ENCODE assay signal across 8 cellular contexts in the genomic region with DNA sequence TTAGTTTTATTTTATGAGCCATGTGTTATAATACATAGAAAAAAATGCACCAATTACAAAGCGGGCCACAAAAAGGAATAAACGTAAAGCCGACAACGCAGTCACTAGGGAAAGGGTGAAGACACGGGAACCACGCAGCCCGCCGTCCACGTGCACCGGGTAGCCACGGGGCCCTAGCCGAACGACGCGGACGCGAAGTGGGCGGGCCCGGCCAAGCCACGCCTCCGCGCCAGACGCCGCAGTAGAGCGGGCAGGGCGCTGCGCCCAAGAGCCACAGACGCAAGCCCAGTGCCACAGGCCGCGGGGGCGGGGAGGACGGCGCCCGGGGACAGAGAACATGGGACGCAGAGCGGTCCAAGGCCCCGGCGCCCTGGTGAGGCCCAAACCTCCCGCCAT. TPM values are rescaled to one million over a fixed set of nuclear protein-coding genes. Genes with fewer than 3 reads are reported as not detected.
DNase-seq lines count a peak whose midpoint lies in the region; ATAC-seq and TF ChIP-seq lines count a peak whose summit lies in the region.

A gene with protein sequence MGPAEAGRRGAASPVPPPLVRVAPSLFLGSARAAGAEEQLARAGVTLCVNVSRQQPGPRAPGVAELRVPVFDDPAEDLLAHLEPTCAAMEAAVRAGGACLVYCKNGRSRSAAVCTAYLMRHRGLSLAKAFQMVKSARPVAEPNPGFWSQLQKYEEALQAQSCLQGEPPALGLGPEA (plus strand): TSS at position 274 of the 396 bp plus-strand sequence. CDS start 328 bp downstream, outside the sequence.

- peaks cover 21% of the 10 kb centered on the region for H3K27me3 Mint-ChIP-seq in H9 (ENCODE audit: low read depth)
- H3K27me3 Mint-ChIP-seq in activated naive CD8-positive, alpha-beta T cell, result no peaks in the 10 kb centered on the region

- intact Hi-C loops in Right ventricle myocardium superior (cut with DNase I), result no loop called here
- intact Hi-C loops in transverse colon (cut with DNase I; ENCODE audit: low total_unique reads), result no loop called here

- TF ChIP-seq POLR2A in transverse colon (IDR thresholded peaks at IDR 0.05), result peak; percentile 94

- H3K36me3 Mint-ChIP-seq in H9 (ENCODE audit: insufficient read depth in 1 of 3, low read depth in 3 of 3), result peaks cover 0 to 13% (median 0%) of the 10 kb centered on the region in 3 experiments; a peak in 2 of 7 replicates
- peaks cover 14% of the 10 kb centered on the region for H3K36me3 Mint-ChIP-seq in activated naive CD8-positive, alpha-beta T cell

- H3K27ac Mint-ChIP-seq in H9, result no peak within 1 kb of the TSS
- H3K27ac Mint-ChIP-seq in activated naive CD8-positive, alpha-beta T cell, result peak within 1 kb of the TSS; percentile 95

- DNase-seq in GM04504 (ENCODE audit: low read depth) (peak; percentile 62), H9 (peak; percentile 81), MG63 (peak; percentile 93), SKM-1 (lab: John Stamatoyannopoulos, UW; ENCODE audit: unreplicated experiment) (peak; percentile 75), Right ventricle myocardium superior (peak; percentile 96), transverse colon (peak; percentile 94)

- peaks cover 23 to 27% of the 10 kb centered on the region in 2 experiments for H3K4me1 Mint-ChIP-seq in H9
- peaks cover 69% of the 10 kb centered on the region for H3K4me1 Mint-ChIP-seq in activated naive CD8-positive, alpha-beta T cell (ENCODE audit: low read depth)

- peak within 1 kb of the TSS; percentile 61 for H3K4me2 ChIP-seq in H9 (ENCODE audit: insufficient read depth, insufficient read length, low read length)
- peak within 1 kb of the TSS; percentile 80 for H3K4me2 ChIP-seq in parathyroid adenoma (ENCODE audit: low read length)

- H3K23me2 ChIP-seq in H9 (ENCODE audit: insufficient read length, low read depth, low read length, poor library complexity, severe bottlenecking), result peaks cover 3% of the 10 kb centered on the region

- H3K27ac ChIP-seq in H9 (ENCODE audit: insufficient read length, low read depth, low read length), result no peak within 1 kb of the TSS
- H3K27ac ChIP-seq in parathyroid adenoma, result peak within 1 kb of the TSS; percentile 89
- H3K27ac ChIP-seq in transverse colon, result peak within 1 kb of the TSS; percentile 98 to 100 (median 100)

- no peak within 1 kb of the TSS for H3K23ac ChIP-seq in H9 (ENCODE audit: insufficient read length, low read depth, low read length)

- H4K20me1 ChIP-seq in H9 (ENCODE audit: control insufficient read depth, insufficient read depth, insufficient read length), result no peaks in the 10 kb centered on the region

- in situ Hi-C loops in transverse colon (cut with MboI; ENCODE audit: low pct_ligation_motif_present in 1 of 4, low pct_unique_long_range_greater_than_20kb in 1 of 4, low sequenced_read_pairs in 3 of 4), result no loop called here

- H3K4me3 Mint-ChIP-seq in H9, result peak within 1 kb of the TSS; percentile 72 to 81
- peak within 1 kb of the TSS; percentile 93 for H3K4me3 Mint-ChIP-seq in activated naive CD8-positive, alpha-beta T cell

- no peaks in the 10 kb centered on the region; a peak in 1 of 5 replicates for H3K9me3 Mint-ChIP-seq in H9
- no peaks in the 10 kb centered on the region for H3K9me3 Mint-ChIP-seq in activated naive CD8-positive, alpha-beta T cell (ENCODE audit: low read depth)

- H4K91ac ChIP-seq in H9 (ENCODE audit: insufficient read length, low read depth, low read length), result no peak within 1 kb of the TSS

- peaks cover 5% of the 10 kb centered on the region; the same call in 1 of the 2 replicates for H3K27me3 ChIP-seq in H9 (ENCODE audit: insufficient read depth, low read length)
- no peaks in the 10 kb centered on the region for H3K27me3 ChIP-seq in MG63
- no peaks in the 10 kb centered on the region for H3K27me3 ChIP-seq in parathyroid adenoma (ENCODE audit: control insufficient read depth, insufficient read depth, low read length)
- H3K27me3 ChIP-seq in transverse colon, result no peaks in the 10 kb centered on the region

- no peak within 1 kb of the TSS for H2BK5ac ChIP-seq in H9 (ENCODE audit: insufficient read length, low read length)

- H3K36me3 ChIP-seq in MG63 (peaks cover 34% of the 10 kb centered on the region), parathyroid adenoma (ENCODE audit: control insufficient read depth, insufficient read depth, low read length) (no peaks in the 10 kb centered on the region), transverse colon (no peaks in the 10 kb centered on the region)

- no peaks in the 10 kb centered on the region for H3K79me2 ChIP-seq in H9 (ENCODE audit: insufficient read depth, low read length)
- peaks cover 30% of the 10 kb centered on the region for H3K79me2 ChIP-seq in parathyroid adenoma

- H4K8ac ChIP-seq in H9 (replicated peaks; ENCODE audit: insufficient read length, low read depth, low read length), result no peak within 1 kb of the TSS

- no peak within 1 kb of the TSS for H3K56ac ChIP-seq in H9 (ENCODE audit: insufficient read length, low read depth, low read length)

- no peak within 1 kb of the TSS for H3K9ac ChIP-seq in H9 (ENCODE audit: extremely low read depth, insufficient read length, low read length)
- peak within 1 kb of the TSS; percentile 93 for H3K9ac ChIP-seq in parathyroid adenoma

- peak; percentile 87 for ATAC-seq in Right ventricle myocardium superior (ENCODE audit: poor library complexity)

- TF ChIP-seq EP300 in transverse colon (IDR thresholded peaks at IDR 0.05; ENCODE audit: low read depth), result no peak

- H2BK15ac ChIP-seq in H9 (ENCODE audit: low read depth, low read length), result no peak within 1 kb of the TSS

- no peak within 1 kb of the TSS for H2BK20ac ChIP-seq in H9 (ENCODE audit: low read depth, low read length, poor library complexity, severe bottlenecking)

- no peak within 1 kb of the TSS for H4K5ac ChIP-seq in H9 (ENCODE audit: insufficient read length, low read depth, low read length)

- no peak within 1 kb of the TSS for H3K4ac ChIP-seq in H9 (ENCODE audit: low read depth, low read length)

- WGBS in H9 (ENCODE audit: extremely low coverage, insufficient read length, low lambda C conversion rate), result no CpG with 5 or more reads among the region's 39 CpGs
- WGBS in transverse colon (ENCODE audit: low coverage in 1 of 2), 2 donors, result 0 to 1% methylated on average over 12 to 36 of the region's 39 CpGs

- TF ChIP-seq CTCF in H9 (conservative IDR thresholded peaks at IDR 0.05), result no peak
- no peak for TF ChIP-seq CTCF in parathyroid adenoma (IDR thresholded peaks at IDR 0.05)
- no peak for TF ChIP-seq CTCF in transverse colon (IDR thresholded peaks at IDR 0.05)

- no peaks in the 10 kb centered on the region for H3K79me1 ChIP-seq in H9 (ENCODE audit: insufficient read depth, low read depth, low read length, poor library complexity, severe bottlenecking)

- H3K4me3 ChIP-seq in MG63 (peak within 1 kb of the TSS; percentile 100), parathyroid adenoma (ENCODE audit: low read depth, low read length) (peak within 1 kb of the TSS; percentile 80), transverse colon (peak within 1 kb of the TSS; percentile 73 to 97 (median 85))

- H2BK12ac ChIP-seq in H9 (ENCODE audit: insufficient read length, low read depth, low read length), result no peak within 1 kb of the TSS

- H3K9me3 ChIP-seq in H9 (ENCODE audit: control insufficient read depth, low read depth, low read length), result no peaks in the 10 kb centered on the region
- H3K9me3 ChIP-seq in MG63, result no peaks in the 10 kb centered on the region; the same call in 1 of the 2 replicates
- no peaks in the 10 kb centered on the region for H3K9me3 ChIP-seq in parathyroid adenoma (ENCODE audit: control insufficient read depth, low read length)
- H3K9me3 ChIP-seq in transverse colon, result no peaks in the 10 kb centered on the region

- H3K18ac ChIP-seq in H9 (ENCODE audit: insufficient read length, low read depth, low read length), result peak within 1 kb of the TSS; percentile 2

- H3T11ph ChIP-seq in H9 (ENCODE audit: low read length), result no peak within 1 kb of the TSS

- H3K4me1 ChIP-seq in H9 (ENCODE audit: insufficient read depth, low read length) (no peaks in the 10 kb centered on the region), parathyroid adenoma (peaks cover 16% of the 10 kb centered on the region), transverse colon (peaks cover 30 to 60% (median 41%) of the 10 kb centered on the region in 4 donors)

- H3K14ac ChIP-seq in H9 (ENCODE audit: insufficient read depth, low read length), result peak within 1 kb of the TSS; percentile 74

- H2AFZ ChIP-seq in H9 (ENCODE audit: low read length) (no peak within 1 kb of the TSS), parathyroid adenoma (peak within 1 kb of the TSS; percentile 97)

- H2BK120ac ChIP-seq in H9 (ENCODE audit: low read depth, low read length, poor library complexity, severe bottlenecking), result no peak within 1 kb of the TSS

- no peak within 1 kb of the TSS for H2AK5ac ChIP-seq in H9 (ENCODE audit: insufficient read length, low read length)

RNA-seq across cellular contexts. Expression of the gene that starts here (rescaled TPM):
- 1.6 and 2.9 TPM in 2 replicates for total RNA-seq in H9 (2021)
- 6.3 and 7.3 TPM in 2 replicates for total RNA-seq in MG63 (2014; rRNA removed; shearing (Covaris generic); ENCODE audit: low replicate concordance)
- total RNA-seq in Right ventricle myocardium superior, result 11.5 TPM
- 10 to 100 TPM in 1 of 4 donors, 1 to 10 TPM in 3; 3.4 to 10.8 (median 6.2) TPM for total RNA-seq in transverse colon
